8 cellular contexts compared by ENCODE assay signal in the genomic region with DNA sequence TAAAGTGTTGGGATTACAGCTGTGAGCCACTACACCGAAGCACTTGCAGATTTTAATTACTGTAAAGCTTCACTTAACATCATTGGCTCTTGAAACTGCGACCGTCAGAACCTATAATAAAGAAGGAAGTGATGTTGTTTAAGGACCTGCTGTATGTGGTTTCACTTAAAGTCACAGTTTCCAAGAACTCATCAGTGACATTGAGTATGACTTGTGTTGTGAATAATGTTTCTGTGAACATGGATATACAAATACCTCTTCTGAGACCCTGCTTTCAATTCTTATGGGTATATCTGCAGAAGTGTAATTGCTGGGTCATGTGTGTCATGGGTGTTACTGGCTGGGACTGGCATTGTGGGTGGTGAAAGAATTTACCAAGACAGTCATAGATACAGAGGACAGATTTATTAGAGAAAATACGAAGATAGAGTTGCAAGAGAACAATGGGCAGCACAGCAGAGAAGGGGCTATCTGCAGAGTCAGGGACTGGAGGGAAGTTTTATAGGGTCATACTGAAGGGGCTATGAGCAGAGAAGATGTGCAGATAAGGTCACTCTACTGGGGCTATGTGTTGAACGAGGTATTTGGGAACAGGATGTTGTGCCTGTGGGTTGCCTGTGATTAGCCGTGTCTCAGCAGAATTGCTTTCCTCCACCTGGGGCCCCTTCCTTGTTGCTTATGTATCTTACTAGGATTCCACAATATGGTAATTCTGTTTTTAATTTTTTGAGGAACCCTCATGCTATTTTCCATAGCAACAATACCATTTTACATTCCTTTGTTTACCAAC. TPM values are rescaled to one million over a fixed set of nuclear protein-coding genes. Genes with fewer than 3 reads are reported as not detected.
DNase-seq lines count a peak whose midpoint lies in the region; ATAC-seq and TF ChIP-seq lines count a peak whose summit lies in the region.

No MANE protein-coding gene starts in this region.

- no peak overlapping the region for H3K4me3 ChIP-seq in upper lobe of left lung

- WGBS in upper lobe of left lung, 2 donors, result 51 to 63% methylated on average over 6 of the region's 6 CpGs

- no peak for TF ChIP-seq CTCF in upper lobe of left lung (IDR thresholded peaks at IDR 0.05)

- H3K27me3 ChIP-seq in upper lobe of left lung, result no peaks in the 10 kb centered on the region

- no peak overlapping the region for H3K27ac ChIP-seq in upper lobe of left lung

- ATAC-seq in GM18498 (IDR thresholded peaks at IDR 0.05; ENCODE audit: unreplicated experiment), result peak; percentile 55
- peak; percentile 48 for ATAC-seq in GM21447 (IDR thresholded peaks at IDR 0.05; ENCODE audit: unreplicated experiment)
- ATAC-seq in HG03521 (IDR thresholded peaks at IDR 0.05; ENCODE audit: unreplicated experiment), result peak; percentile 43
- peak; percentile 49 to 82 for ATAC-seq in activated naive CD4-positive, alpha-beta T cell treated with anti-CD3 and anti-CD28 coated beads, Interleukin-2, amount 50 U/mL, for 72 hours
- no peak for ATAC-seq in upper lobe of left lung (ENCODE audit: low FRiP score in 2 of 2)

- DNase-seq in activated naive CD4-positive, alpha-beta T cell treated with anti-CD3 and anti-CD28 coated beads, Interleukin-2, amount 50 U/mL, for 72 hours (ENCODE audit: low spot score in 2 of 2), result peak in 1 of 2 donors; percentile 14
- DNase-seq in upper lobe of left lung (no peak), NCI-H446 (lab: John Stamatoyannopoulos, UW) (no peak), retina (no peak), T-helper 9 cell (no peak)

- TF ChIP-seq POLR2A in upper lobe of left lung (IDR thresholded peaks at IDR 0.05), result no peak

- H3K36me3 ChIP-seq in upper lobe of left lung, result peaks cover 0 to 9% (median 0%) of the 10 kb centered on the region in 4 donors

- no peaks in the 10 kb centered on the region for H3K9me3 ChIP-seq in upper lobe of left lung

- no peaks in the 10 kb centered on the region for H3K9me3 Mint-ChIP-seq in activated naive CD4-positive, alpha-beta T cell treated with anti-CD3 and anti-CD28 coated beads, Interleukin-2, amount 50 U/mL, for 72 hours

- peak overlapping the region; percentile 83 to 88 for H3K27ac Mint-ChIP-seq in activated naive CD4-positive, alpha-beta T cell treated with anti-CD3 and anti-CD28 coated beads, Interleukin-2, amount 50 U/mL, for 72 hours

- H3K4me1 ChIP-seq in upper lobe of left lung, result peaks cover 12 to 20% (median 17%) of the 10 kb centered on the region in 4 donors

- no peak for TF ChIP-seq EP300 in upper lobe of left lung (IDR thresholded peaks at IDR 0.05)

- H3K36me3 Mint-ChIP-seq in activated naive CD4-positive, alpha-beta T cell treated with anti-CD3 and anti-CD28 coated beads, Interleukin-2, amount 50 U/mL, for 72 hours, result peaks cover 11 to 36% of the 10 kb centered on the region in 2 donors

RNA-seq across cellular contexts. Expression of a gene that starts 4.5 kb away (rescaled TPM):
- 100 to 1,000 TPM; 104 to 145 TPM for total RNA-seq in activated naive CD4-positive, alpha-beta T cell treated with anti-CD3 and anti-CD28 coated beads, Interleukin-2, amount 50 U/mL, for 72 hours
- total RNA-seq in upper lobe of left lung, result 10 to 100 TPM; 32.6 to 92.2 (median 62.3) TPM

RNA-seq across cellular contexts. Expression of a gene that starts 4.7 kb away (rescaled TPM):
- 10 to 100 TPM; 45.6 to 62.7 TPM for total RNA-seq in activated naive CD4-positive, alpha-beta T cell treated with anti-CD3 and anti-CD28 coated beads, Interleukin-2, amount 50 U/mL, for 72 hours
- 10 to 100 TPM in 5 of 6 donors, 1 to 10 TPM in 1; 3.1 to 27.7 (median 22.9) TPM for total RNA-seq in upper lobe of left lung

RNA-seq across cellular contexts. Expression of a gene that starts 43.7 kb away (rescaled TPM):
- 10 to 100 TPM in 1 of 2 donors, 1 to 10 TPM in 1; 6.5 to 10.3 TPM for total RNA-seq in activated naive CD4-positive, alpha-beta T cell treated with anti-CD3 and anti-CD28 coated beads, Interleukin-2, amount 50 U/mL, for 72 hours
- 10 to 100 TPM; 14.4 to 34.6 (median 27.8) TPM for total RNA-seq in upper lobe of left lung

RNA-seq across cellular contexts. Expression of a gene that starts 46.4 kb away (rescaled TPM):
- 100 to 1,000 TPM in 1 of 2 donors, 10 to 100 TPM in 1; 89.2 to 132 TPM for total RNA-seq in activated naive CD4-positive, alpha-beta T cell treated with anti-CD3 and anti-CD28 coated beads, Interleukin-2, amount 50 U/mL, for 72 hours
- 10 to 100 TPM; 17.2 to 47.3 (median 30.7) TPM for total RNA-seq in upper lobe of left lung

Comparison
In these comparisons a context has a peak if more than half of its experiments do, and no peak if none do; other contexts are left out.
1. ATAC-seq: peak in GM18498 (single experiment), GM21447 (single experiment), HG03521 (single experiment) and activated naive CD4-positive, alpha-beta T cell treated with anti-CD3 and anti-CD28 coated beads, Interleukin-2, amount 50 U/mL, for 72 hours (2 of 2); none in upper lobe of left lung (0 of 2).